8 cellular contexts compared by ENCODE assay signal in genomic region chr17:77869665-77870132, GRCh38.
DNase-seq lines count a peak whose midpoint lies in the region; ATAC-seq and TF ChIP-seq lines count a peak whose summit lies in the region.

No MANE protein-coding gene starts in this region.

- TF ChIP-seq CTCF in OCI-LY1 (IDR thresholded peaks at IDR 0.05; ENCODE audit: low read length) (no peak), uterus (IDR thresholded peaks at IDR 0.05) (no peak), endodermal cell (conservative IDR thresholded peaks at IDR 0.05) (no peak)

- DNase-seq in natural killer cell treated with Interleukin-12 subunit alpha and Interleukin-12 subunit beta and Interleukin-15 and Interleukin-18, amount 100 ng/mL, for 72 hours (ENCODE audit: low spot score) = no peak
- DNase-seq in uterus = no peak
- DNase-seq in endodermal cell = no peak
- no peak for DNase-seq in A172 (ENCODE audit: low spot score)
- DNase-seq in ACHN = no peak

- no peak overlapping the region for H2AFZ ChIP-seq in OCI-LY1 (ENCODE audit: low read length)

- H3K27me3 ChIP-seq in OCI-LY1 (ENCODE audit: insufficient read depth, low read length) (peaks cover 3% of the 10 kb centered on the region; the same call in 1 of the 2 replicates), uterus (no peaks in the 10 kb centered on the region), endodermal cell (ENCODE audit: control insufficient read depth, insufficient read depth, low read length, poor library complexity, severe bottlenecking) (no peaks in the 10 kb centered on the region)

- H4K20me1 ChIP-seq in OCI-LY1 (ENCODE audit: insufficient read depth, low read length) = no peaks in the 10 kb centered on the region

- H3K4me3 ChIP-seq in OCI-LY1 (ENCODE audit: low read depth, low read length, poor library complexity, severe bottlenecking) = no peak overlapping the region
- no peak overlapping the region for H3K4me3 ChIP-seq in uterus
- no peak overlapping the region for H3K4me3 ChIP-seq in endodermal cell (ENCODE audit: low read length)

- no peaks in the 10 kb centered on the region for H3K36me3 Mint-ChIP-seq in natural killer cell treated with Interleukin-12 subunit alpha and Interleukin-12 subunit beta and Interleukin-15 and Interleukin-18, amount 100 ng/mL, for 72 hours
- H3K36me3 Mint-ChIP-seq in endodermal cell (ENCODE audit: low read depth) = no peaks in the 10 kb centered on the region

- ATAC-seq in GM18909 (IDR thresholded peaks at IDR 0.05; ENCODE audit: poor library complexity, unreplicated experiment) (peak; percentile 82), HG02798 (IDR thresholded peaks at IDR 0.05; ENCODE audit: poor library complexity, unreplicated experiment) (peak; percentile 68)
- ATAC-seq in natural killer cell treated with Interleukin-12 subunit alpha and Interleukin-12 subunit beta and Interleukin-15 and Interleukin-18, amount 100 ng/mL, for 72 hours = peak; percentile 72 to 80

- H3F3A ChIP-seq in OCI-LY1 (ENCODE audit: insufficient read depth, low read length) = no peaks in the 10 kb centered on the region

- no peak overlapping the region for H3K27ac ChIP-seq in OCI-LY1 (ENCODE audit: low read depth, low read length, poor library complexity, severe bottlenecking)
- no peak overlapping the region for H3K27ac ChIP-seq in uterus
- no peak overlapping the region for H3K27ac ChIP-seq in endodermal cell (ENCODE audit: low read depth, low read length)

- H3K4me1 Mint-ChIP-seq in natural killer cell treated with Interleukin-12 subunit alpha and Interleukin-12 subunit beta and Interleukin-15 and Interleukin-18, amount 100 ng/mL, for 72 hours (ENCODE audit: low read depth in 2 of 2) = peaks cover 36 to 52% of the 10 kb centered on the region in 2 donors
- H3K4me1 Mint-ChIP-seq in endodermal cell = no peaks in the 10 kb centered on the region

- in situ Hi-C loops in ACHN (cut with HindIII; ENCODE audit: low pct_ligation_motif_present, low pct_unique_long_range_greater_than_20kb, low sequenced_read_pairs) = no loop called here

- no peak for TF ChIP-seq POLR2A in uterus (IDR thresholded peaks at IDR 0.05)

- H3K9me2 ChIP-seq in OCI-LY1 (ENCODE audit: low read depth, low read length) = no peaks in the 10 kb centered on the region

- H3K36me3 ChIP-seq in OCI-LY1 (ENCODE audit: insufficient read depth, low read length) (no peaks in the 10 kb centered on the region), uterus (no peaks in the 10 kb centered on the region), endodermal cell (ENCODE audit: control insufficient read depth, insufficient read depth, low read length) (no peaks in the 10 kb centered on the region)

- H3K4me1 ChIP-seq in OCI-LY1 (ENCODE audit: insufficient read depth, low read length, severe bottlenecking) (peaks cover 14% of the 10 kb centered on the region), uterus (no peaks in the 10 kb centered on the region), endodermal cell (ENCODE audit: control insufficient read depth, insufficient read depth, low read length) (no peaks in the 10 kb centered on the region)

- H3K4me3 Mint-ChIP-seq in natural killer cell treated with Interleukin-12 subunit alpha and Interleukin-12 subunit beta and Interleukin-15 and Interleukin-18, amount 100 ng/mL, for 72 hours = peak overlapping the region; percentile 57
- no peak overlapping the region for H3K4me3 Mint-ChIP-seq in endodermal cell

- H3K9me3 ChIP-seq in OCI-LY1 (ENCODE audit: low read length) = no peaks in the 10 kb centered on the region
- H3K9me3 ChIP-seq in uterus = no peaks in the 10 kb centered on the region
- H3K9me3 ChIP-seq in endodermal cell (ENCODE audit: control insufficient read depth, low read length) = no peaks in the 10 kb centered on the region

- no peak overlapping the region for H3K27ac Mint-ChIP-seq in natural killer cell treated with Interleukin-12 subunit alpha and Interleukin-12 subunit beta and Interleukin-15 and Interleukin-18, amount 100 ng/mL, for 72 hours
- no peak overlapping the region for H3K27ac Mint-ChIP-seq in endodermal cell

- H3K79me2 ChIP-seq in OCI-LY1 (ENCODE audit: insufficient read depth, low read length) = no peaks in the 10 kb centered on the region

- H3K9ac ChIP-seq in OCI-LY1 (ENCODE audit: low read length) (no peak overlapping the region), endodermal cell (ENCODE audit: extremely low read depth, low read length, poor library complexity, severe bottlenecking) (no peak overlapping the region)

- 80 to 81% methylated on average over 1 to 10 of the region's 10 CpGs for WGBS in endodermal cell (ENCODE audit: insufficient coverage in 1 of 2, insufficient read length in 1 of 2), 2 experiments

- H3K4me2 ChIP-seq in OCI-LY1 (ENCODE audit: low read length) = peak overlapping the region; percentile 15

- peaks cover 3% of the 10 kb centered on the region for H3K9me3 Mint-ChIP-seq in natural killer cell treated with Interleukin-12 subunit alpha and Interleukin-12 subunit beta and Interleukin-15 and Interleukin-18, amount 100 ng/mL, for 72 hours
- no peaks in the 10 kb centered on the region for H3K9me3 Mint-ChIP-seq in endodermal cell

- intact Hi-C loops in uterus (cut with DNase I; ENCODE audit: low total_unique reads) = no loop called here

- peaks cover 0 to 9% of the 10 kb centered on the region in 2 donors for H3K27me3 Mint-ChIP-seq in natural killer cell treated with Interleukin-12 subunit alpha and Interleukin-12 subunit beta and Interleukin-15 and Interleukin-18, amount 100 ng/mL, for 72 hours
- H3K27me3 Mint-ChIP-seq in endodermal cell (ENCODE audit: insufficient read depth) = peaks cover 6% of the 10 kb centered on the region
